ENCODE assay signal across 1 cellular context in the genomic region with DNA sequence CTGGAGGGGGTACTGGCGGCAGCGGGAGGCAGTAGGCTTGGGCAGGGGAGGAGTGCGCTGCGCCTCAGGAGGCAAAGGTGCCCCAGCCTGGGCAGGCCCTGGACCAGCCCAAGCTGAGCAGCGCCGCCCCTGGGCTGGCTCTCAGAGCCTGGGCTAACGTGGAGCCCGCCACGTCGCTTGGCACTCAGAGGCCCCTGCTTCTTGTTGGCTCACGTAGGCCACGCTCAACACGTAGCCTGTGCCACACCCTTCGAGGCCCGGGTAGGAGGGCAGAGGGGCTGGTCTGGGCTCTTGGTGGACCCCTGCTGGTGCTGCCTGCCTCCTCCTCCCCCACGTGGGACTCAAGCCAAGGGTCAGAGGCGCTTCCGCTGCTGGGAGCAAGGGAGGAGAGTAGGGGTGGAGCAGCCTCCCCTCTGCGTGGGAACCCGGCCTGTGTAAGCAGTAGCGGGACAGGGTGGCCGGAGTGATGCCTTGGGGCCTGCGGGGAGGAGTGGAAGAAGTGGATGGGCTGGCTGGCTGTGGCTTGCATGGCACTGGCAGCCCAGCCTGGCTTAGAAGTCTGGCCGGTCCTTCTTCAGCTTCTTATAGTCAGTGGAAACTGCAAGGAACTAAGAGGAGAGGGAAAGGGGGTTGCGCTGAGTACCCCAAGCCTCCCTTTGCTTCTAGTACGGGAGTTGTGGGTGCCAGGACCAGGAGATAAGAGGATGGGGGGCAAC.
TF ChIP-seq lines count a peak whose summit lies in the region.

No MANE protein-coding gene starts in this region.

TF ChIP-seq in HepG2, 621 proteins besides CTCF, POLR2A, EP300 and RAD21 (continued from another document):
- no peak for TF ChIP-seq CREB3 (CRISPR knock-in tag; IDR thresholded peaks at IDR 0.05)
- peak; percentile 13 for TF ChIP-seq POLR2G (IDR thresholded peaks at IDR 0.05; ENCODE audit: low read depth, low read length)
- no peak for TF ChIP-seq DMAP1 (CRISPR knock-in tag; IDR thresholded peaks at IDR 0.05)
- no peak for TF ChIP-seq RNF2 (conservative IDR thresholded peaks at IDR 0.05; ENCODE audit: low read depth)
- peak; percentile 86 for TF ChIP-seq ZBTB38 (CRISPR knock-in tag; IDR thresholded peaks at IDR 0.05)
- TF ChIP-seq ZNF605 (CRISPR knock-in tag; IDR thresholded peaks at IDR 0.05), result 0 out of 2 replicates have a peak, but pooled peaks have one; percentile 11
- TF ChIP-seq ZFP36 (IDR thresholded peaks at IDR 0.05; ENCODE audit: borderline replicate concordance, low read depth, low read length, partially characterized antibody), result no peak
- TF ChIP-seq SP5 (CRISPR knock-in tag; IDR thresholded peaks at IDR 0.05; ENCODE audit: borderline replicate concordance, low read depth), result peak; percentile 64; the same call in 1 of the 2 replicates
- peak; percentile 39; the same call in 1 of the 2 replicates for TF ChIP-seq MYC (CRISPR knock-in tag; IDR thresholded peaks at IDR 0.05; ENCODE audit: borderline replicate concordance)
- TF ChIP-seq, protein P1, sequence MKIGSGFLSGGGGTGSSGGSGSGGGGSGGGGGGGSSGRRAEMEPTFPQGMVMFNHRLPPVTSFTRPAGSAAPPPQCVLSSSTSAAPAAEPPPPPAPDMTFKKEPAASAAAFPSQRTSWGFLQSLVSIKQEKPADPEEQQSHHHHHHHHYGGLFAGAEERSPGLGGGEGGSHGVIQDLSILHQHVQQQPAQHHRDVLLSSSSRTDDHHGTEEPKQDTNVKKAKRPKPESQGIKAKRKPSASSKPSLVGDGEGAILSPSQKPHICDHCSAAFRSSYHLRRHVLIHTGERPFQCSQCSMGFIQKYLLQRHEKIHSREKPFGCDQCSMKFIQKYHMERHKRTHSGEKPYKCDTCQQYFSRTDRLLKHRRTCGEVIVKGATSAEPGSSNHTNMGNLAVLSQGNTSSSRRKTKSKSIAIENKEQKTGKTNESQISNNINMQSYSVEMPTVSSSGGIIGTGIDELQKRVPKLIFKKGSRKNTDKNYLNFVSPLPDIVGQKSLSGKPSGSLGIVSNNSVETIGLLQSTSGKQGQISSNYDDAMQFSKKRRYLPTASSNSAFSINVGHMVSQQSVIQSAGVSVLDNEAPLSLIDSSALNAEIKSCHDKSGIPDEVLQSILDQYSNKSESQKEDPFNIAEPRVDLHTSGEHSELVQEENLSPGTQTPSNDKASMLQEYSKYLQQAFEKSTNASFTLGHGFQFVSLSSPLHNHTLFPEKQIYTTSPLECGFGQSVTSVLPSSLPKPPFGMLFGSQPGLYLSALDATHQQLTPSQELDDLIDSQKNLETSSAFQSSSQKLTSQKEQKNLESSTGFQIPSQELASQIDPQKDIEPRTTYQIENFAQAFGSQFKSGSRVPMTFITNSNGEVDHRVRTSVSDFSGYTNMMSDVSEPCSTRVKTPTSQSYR (CRISPR knock-in tag; IDR thresholded peaks at IDR 0.05; ENCODE audit: borderline replicate concordance), result peak; percentile 80; the same call in 1 of the 2 replicates
- TF ChIP-seq ZNF263 (CRISPR knock-in tag; IDR thresholded peaks at IDR 0.05), result peak; percentile 19; the same call in 1 of the 2 replicates
- peak; percentile 42; the same call in 1 of the 2 replicates for TF ChIP-seq SSRP1 (CRISPR knock-in tag; IDR thresholded peaks at IDR 0.05)
- 0 out of 2 replicates have a peak, but pooled peaks have one; percentile 32 for TF ChIP-seq ZNF780A (CRISPR knock-in tag; IDR thresholded peaks at IDR 0.05)
- TF ChIP-seq, protein P2, sequence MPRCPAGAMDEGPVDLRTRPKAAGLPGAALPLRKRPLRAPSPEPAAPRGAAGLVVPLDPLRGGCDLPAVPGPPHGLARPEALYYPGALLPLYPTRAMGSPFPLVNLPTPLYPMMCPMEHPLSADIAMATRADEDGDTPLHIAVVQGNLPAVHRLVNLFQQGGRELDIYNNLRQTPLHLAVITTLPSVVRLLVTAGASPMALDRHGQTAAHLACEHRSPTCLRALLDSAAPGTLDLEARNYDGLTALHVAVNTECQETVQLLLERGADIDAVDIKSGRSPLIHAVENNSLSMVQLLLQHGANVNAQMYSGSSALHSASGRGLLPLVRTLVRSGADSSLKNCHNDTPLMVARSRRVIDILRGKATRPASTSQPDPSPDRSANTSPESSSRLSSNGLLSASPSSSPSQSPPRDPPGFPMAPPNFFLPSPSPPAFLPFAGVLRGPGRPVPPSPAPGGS (CRISPR knock-in tag; IDR thresholded peaks at IDR 0.05), result no peak
- TF ChIP-seq U2AF1 (optimal IDR thresholded peaks at IDR 0.05; ENCODE audit: low read depth, low read length), result peak; percentile 48
- TF ChIP-seq, protein P3, sequence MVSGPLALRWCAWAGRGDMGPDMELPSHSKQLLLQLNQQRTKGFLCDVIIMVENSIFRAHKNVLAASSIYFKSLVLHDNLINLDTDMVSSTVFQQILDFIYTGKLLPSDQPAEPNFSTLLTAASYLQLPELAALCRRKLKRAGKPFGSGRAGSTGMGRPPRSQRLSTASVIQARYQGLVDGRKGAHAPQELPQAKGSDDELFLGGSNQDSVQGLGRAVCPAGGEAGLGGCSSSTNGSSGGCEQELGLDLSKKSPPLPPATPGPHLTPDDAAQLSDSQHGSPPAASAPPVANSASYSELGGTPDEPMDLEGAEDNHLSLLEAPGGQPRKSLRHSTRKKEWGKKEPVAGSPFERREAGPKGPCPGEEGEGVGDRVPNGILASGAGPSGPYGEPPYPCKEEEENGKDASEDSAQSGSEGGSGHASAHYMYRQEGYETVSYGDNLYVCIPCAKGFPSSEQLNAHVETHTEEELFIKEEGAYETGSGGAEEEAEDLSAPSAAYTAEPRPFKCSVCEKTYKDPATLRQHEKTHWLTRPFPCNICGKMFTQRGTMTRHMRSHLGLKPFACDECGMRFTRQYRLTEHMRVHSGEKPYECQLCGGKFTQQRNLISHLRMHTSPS (CRISPR knock-in tag; IDR thresholded peaks at IDR 0.05; ENCODE audit: low read depth), result peak; percentile 59
- TF ChIP-seq HNF1B (CRISPR knock-in tag; IDR thresholded peaks at IDR 0.05), result no peak
- TF ChIP-seq TRIM24 (CRISPR knock-in tag; IDR thresholded peaks at IDR 0.05), result no peak
- TF ChIP-seq, protein P4, sequence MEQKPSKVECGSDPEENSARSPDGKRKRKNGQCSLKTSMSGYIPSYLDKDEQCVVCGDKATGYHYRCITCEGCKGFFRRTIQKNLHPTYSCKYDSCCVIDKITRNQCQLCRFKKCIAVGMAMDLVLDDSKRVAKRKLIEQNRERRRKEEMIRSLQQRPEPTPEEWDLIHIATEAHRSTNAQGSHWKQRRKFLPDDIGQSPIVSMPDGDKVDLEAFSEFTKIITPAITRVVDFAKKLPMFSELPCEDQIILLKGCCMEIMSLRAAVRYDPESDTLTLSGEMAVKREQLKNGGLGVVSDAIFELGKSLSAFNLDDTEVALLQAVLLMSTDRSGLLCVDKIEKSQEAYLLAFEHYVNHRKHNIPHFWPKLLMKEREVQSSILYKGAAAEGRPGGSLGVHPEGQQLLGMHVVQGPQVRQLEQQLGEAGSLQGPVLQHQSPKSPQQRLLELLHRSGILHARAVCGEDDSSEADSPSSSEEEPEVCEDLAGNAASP (CRISPR knock-in tag; IDR thresholded peaks at IDR 0.05; ENCODE audit: borderline replicate concordance), result peak; percentile 22; the same call in 1 of the 2 replicates
- TF ChIP-seq NR2F6 (IDR thresholded peaks at IDR 0.05), result peak; percentile 54; the same call in 1 of the 2 replicates
- TF ChIP-seq NR2F6 (CRISPR knock-in tag; IDR thresholded peaks at IDR 0.05), result peak; percentile 77
- no peak for TF ChIP-seq SIX4 (CRISPR knock-in tag; IDR thresholded peaks at IDR 0.05)
- no peak for TF ChIP-seq E2F1 (CRISPR knock-in tag; IDR thresholded peaks at IDR 0.05)
- peak; percentile 65; the same call in 1 of the 2 replicates for TF ChIP-seq BORCS8-MEF2B (CRISPR knock-in tag; IDR thresholded peaks at IDR 0.05)
- 0 out of 2 replicates have a peak, but pooled peaks have one; percentile 19 for TF ChIP-seq SALL1 (CRISPR knock-in tag; IDR thresholded peaks at IDR 0.05)
- peak; percentile 96 for TF ChIP-seq ZBTB33 (CRISPR knock-in tag; IDR thresholded peaks at IDR 0.05)
- 0 out of 2 replicates have a peak, but pooled peaks have one; percentile 22 for TF ChIP-seq NR2C2 (CRISPR knock-in tag; IDR thresholded peaks at IDR 0.05; ENCODE audit: borderline replicate concordance)
- 0 out of 2 replicates have a peak, but pooled peaks have one; percentile 10 for TF ChIP-seq GATAD2A (CRISPR knock-in tag; IDR thresholded peaks at IDR 0.05)
- TF ChIP-seq SAP130 (CRISPR knock-in tag; IDR thresholded peaks at IDR 0.05; ENCODE audit: low read depth), result no peak
- peak; percentile 97 for TF ChIP-seq HNRNPL (IDR thresholded peaks at IDR 0.05; ENCODE audit: low read depth, low read length)
- TF ChIP-seq MED8 (CRISPR knock-in tag; IDR thresholded peaks at IDR 0.05; ENCODE audit: insufficient replicate concordance), result peak; percentile 49
- TF ChIP-seq MXI1 (IDR thresholded peaks at IDR 0.05; ENCODE audit: borderline replicate concordance, low read depth, low read length), result peak; percentile 11; the same call in 1 of the 3 replicates
- no peak for TF ChIP-seq REL (CRISPR knock-in tag; conservative IDR thresholded peaks at IDR 0.05)
- peak; percentile 36; the same call in 1 of the 2 replicates for TF ChIP-seq HNF4A (CRISPR knock-in tag; IDR thresholded peaks at IDR 0.05)
- peak; percentile 78; the same call in 1 of the 2 replicates for TF ChIP-seq MTA1 (CRISPR knock-in tag; IDR thresholded peaks at IDR 0.05; ENCODE audit: borderline replicate concordance)
- TF ChIP-seq, protein P5, sequence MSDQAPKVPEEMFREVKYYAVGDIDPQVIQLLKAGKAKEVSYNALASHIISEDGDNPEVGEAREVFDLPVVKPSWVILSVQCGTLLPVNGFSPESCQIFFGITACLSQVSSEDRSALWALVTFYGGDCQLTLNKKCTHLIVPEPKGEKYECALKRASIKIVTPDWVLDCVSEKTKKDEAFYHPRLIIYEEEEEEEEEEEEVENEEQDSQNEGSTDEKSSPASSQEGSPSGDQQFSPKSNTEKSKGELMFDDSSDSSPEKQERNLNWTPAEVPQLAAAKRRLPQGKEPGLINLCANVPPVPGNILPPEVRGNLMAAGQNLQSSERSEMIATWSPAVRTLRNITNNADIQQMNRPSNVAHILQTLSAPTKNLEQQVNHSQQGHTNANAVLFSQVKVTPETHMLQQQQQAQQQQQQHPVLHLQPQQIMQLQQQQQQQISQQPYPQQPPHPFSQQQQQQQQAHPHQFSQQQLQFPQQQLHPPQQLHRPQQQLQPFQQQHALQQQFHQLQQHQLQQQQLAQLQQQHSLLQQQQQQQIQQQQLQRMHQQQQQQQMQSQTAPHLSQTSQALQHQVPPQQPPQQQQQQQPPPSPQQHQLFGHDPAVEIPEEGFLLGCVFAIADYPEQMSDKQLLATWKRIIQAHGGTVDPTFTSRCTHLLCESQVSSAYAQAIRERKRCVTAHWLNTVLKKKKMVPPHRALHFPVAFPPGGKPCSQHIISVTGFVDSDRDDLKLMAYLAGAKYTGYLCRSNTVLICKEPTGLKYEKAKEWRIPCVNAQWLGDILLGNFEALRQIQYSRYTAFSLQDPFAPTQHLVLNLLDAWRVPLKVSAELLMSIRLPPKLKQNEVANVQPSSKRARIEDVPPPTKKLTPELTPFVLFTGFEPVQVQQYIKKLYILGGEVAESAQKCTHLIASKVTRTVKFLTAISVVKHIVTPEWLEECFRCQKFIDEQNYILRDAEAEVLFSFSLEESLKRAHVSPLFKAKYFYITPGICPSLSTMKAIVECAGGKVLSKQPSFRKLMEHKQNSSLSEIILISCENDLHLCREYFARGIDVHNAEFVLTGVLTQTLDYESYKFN (CRISPR knock-in tag; conservative IDR thresholded peaks at IDR 0.05), result no peak
- TF ChIP-seq HNRNPK (IDR thresholded peaks at IDR 0.05; ENCODE audit: low read depth, low read length, poor library complexity, severe bottlenecking), result peak; percentile 74
- peak; percentile 65; the same call in 1 of the 2 replicates for TF ChIP-seq KDM2A (CRISPR knock-in tag; IDR thresholded peaks at IDR 0.05; ENCODE audit: borderline replicate concordance, low read depth)
- TF ChIP-seq CCAR2 (optimal IDR thresholded peaks at IDR 0.05; ENCODE audit: low read depth, low read length), result no peak
TF ChIP-seq in HepG2: peak in this region for 57.
